ENCODE assay signal across 1 cellular context in the genomic region with DNA sequence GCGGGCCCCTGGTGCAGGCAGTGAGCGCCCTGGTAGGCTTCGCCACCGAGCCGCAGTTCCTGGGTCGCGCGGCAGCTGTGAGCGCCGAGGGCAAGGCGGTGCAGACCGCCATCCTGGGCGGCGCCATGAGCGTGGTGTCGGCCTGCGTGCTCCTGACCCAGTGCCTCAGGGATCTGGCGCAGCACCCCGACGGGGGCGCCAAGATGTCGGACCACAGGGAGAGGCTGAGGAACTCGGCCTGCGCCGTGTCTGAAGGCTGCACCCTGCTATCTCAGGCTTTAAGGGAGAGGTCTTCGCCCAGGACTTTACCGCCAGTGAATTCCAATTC.
TF ChIP-seq lines count a peak whose summit lies in the region.

No MANE protein-coding gene starts in this region.

TF ChIP-seq in liver, 16 proteins besides CTCF, POLR2A, EP300 and RAD21 (continued from another document):
- TF ChIP-seq, protein P1, sequence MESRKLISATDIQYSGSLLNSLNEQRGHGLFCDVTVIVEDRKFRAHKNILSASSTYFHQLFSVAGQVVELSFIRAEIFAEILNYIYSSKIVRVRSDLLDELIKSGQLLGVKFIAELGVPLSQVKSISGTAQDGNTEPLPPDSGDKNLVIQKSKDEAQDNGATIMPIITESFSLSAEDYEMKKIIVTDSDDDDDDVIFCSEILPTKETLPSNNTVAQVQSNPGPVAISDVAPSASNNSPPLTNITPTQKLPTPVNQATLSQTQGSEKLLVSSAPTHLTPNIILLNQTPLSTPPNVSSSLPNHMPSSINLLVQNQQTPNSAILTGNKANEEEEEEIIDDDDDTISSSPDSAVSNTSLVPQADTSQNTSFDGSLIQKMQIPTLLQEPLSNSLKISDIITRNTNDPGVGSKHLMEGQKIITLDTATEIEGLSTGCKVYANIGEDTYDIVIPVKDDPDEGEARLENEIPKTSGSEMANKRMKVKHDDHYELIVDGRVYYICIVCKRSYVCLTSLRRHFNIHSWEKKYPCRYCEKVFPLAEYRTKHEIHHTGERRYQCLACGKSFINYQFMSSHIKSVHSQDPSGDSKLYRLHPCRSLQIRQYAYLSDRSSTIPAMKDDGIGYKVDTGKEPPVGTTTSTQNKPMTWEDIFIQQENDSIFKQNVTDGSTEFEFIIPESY (IDR thresholded peaks at IDR 0.05) = no peak
- no peak for TF ChIP-seq NR2F2 (IDR thresholded peaks at IDR 0.05)
TF ChIP-seq in liver: peak in this region for 0.
